8 cellular contexts compared by ENCODE assay signal in the genomic region with DNA sequence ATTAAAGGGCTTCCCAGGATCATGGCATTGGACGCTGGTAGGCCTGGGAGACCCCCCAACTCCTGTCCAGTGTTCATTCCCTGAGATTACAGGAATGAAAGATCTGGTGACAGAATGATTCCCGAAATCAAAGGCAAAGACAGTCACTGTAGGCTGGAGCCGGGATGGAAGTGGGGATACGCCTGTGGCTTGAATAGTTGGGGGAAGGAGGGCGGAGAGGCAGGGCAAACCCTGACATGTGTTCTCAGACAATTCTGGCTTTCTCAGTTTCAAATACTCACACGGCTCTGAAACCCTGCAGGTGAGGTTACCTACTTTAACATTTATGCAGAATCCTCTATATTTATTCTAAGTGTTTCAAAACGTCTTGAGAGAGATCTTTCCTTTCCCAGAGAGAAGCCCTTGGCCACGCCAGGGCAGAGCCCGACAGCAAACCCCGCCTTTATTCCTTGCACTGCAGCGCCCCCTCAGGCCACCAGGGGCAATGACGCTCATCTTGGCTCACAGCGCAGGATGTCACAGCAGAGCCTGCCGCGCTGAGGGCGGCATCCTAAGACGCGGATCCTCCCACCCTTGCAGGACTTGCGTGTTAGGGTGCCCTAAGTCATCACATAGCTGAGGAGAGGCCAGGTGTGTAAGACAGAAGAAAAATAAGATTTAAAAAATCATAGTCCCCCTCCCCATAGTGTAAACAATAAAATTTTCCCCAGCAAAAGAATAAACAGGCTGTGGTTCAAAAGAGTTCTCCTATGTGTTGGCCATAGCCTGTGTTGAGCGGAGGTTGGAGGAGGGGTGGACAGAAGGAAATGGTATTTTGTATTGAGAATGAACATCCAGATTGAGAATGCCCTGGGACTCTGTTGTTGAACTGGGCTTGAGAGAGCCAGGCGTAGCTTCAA.
DNase-seq lines count a peak whose midpoint lies in the region; ATAC-seq and TF ChIP-seq lines count a peak whose summit lies in the region.

No MANE protein-coding gene starts in this region.

- DNase-seq in DMS153 treated with DMSO at 0.1 percent for 48 hours (lab: John Stamatoyannopoulos, UW; ENCODE audit: unreplicated experiment) (peak; percentile 76), NCI-H82 treated with DMSO at 0.1 percent for 48 hours (lab: John Stamatoyannopoulos, UW; ENCODE audit: unreplicated experiment) (peak; percentile 21), adrenal gland (peak; percentile 60 to 89 (median 76)), right cardiac atrium (peak; percentile 80 to 92 (median 91)), sciatic nerve (ENCODE audit: low spot score) (peak; percentile 93), activated gamma-delta T cell treated with Interleukin-2 at 50 U/mL for 16 hours (no peak)

- intact Hi-C loops in adrenal gland (cut with DNase I) = loop anchor here in 1 of 2 donors (5.0 to 10.0 kb wide), 2 partner anchors 257 to 549 kb away; no protein-coding TSS in a partner anchor
- intact Hi-C loops in right cardiac atrium (cut with DNase I) = loop anchor here in 3 of 4 donors (10.0 kb wide), 4 partner anchors 249 to 559 kb away; partner anchors contain the start of gene NTRK2 (in 1 of the 3)
- intact Hi-C loops in sciatic nerve (cut with DNase I) = no loop called here

- H3K9me3 ChIP-seq in adrenal gland (replicated peaks in 1 of 3) (no peaks in the 10 kb centered on the region), right cardiac atrium (ENCODE audit: control insufficient read depth, low read length) (no peaks in the 10 kb centered on the region)

- TF ChIP-seq POLR2A in adrenal gland (IDR thresholded peaks at IDR 0.05) = no peak

- H3K27ac ChIP-seq in adrenal gland (no peak overlapping the region), right cardiac atrium (ENCODE audit: low read length) (no peak overlapping the region)

- H3K36me3 ChIP-seq in adrenal gland (replicated peaks in 1 of 2) = no peaks in the 10 kb centered on the region

- WGBS in adrenal gland, 4 donors = 26 to 34% (median 27%) methylated on average over 15 to 21 of the region's 21 CpGs
- WGBS in right cardiac atrium = 28% methylated on average over 21 of the region's 21 CpGs

- H3K27me3 ChIP-seq in adrenal gland = no peaks in the 10 kb centered on the region
- no peaks in the 10 kb centered on the region for H3K27me3 ChIP-seq in right cardiac atrium (ENCODE audit: control insufficient read depth, insufficient read depth)

- H3K4me1 ChIP-seq in adrenal gland (replicated peaks in 1 of 2) = no peaks in the 10 kb centered on the region
- H3K4me1 ChIP-seq in right cardiac atrium (ENCODE audit: control insufficient read depth, insufficient read depth, low read length) = peaks cover 2% of the 10 kb centered on the region

- peak; percentile 93 for ATAC-seq in GM19397 (IDR thresholded peaks at IDR 0.05; ENCODE audit: unreplicated experiment)
- ATAC-seq in HG03442 (IDR thresholded peaks at IDR 0.05; ENCODE audit: unreplicated experiment) = peak; percentile 95
- peak; percentile 90 to 93 for ATAC-seq in right cardiac atrium
- peak; percentile 98 for ATAC-seq in sciatic nerve

- no peak overlapping the region for H3K4me3 ChIP-seq in adrenal gland
- H3K4me3 ChIP-seq in right cardiac atrium (ENCODE audit: low read length) = no peak overlapping the region

- TF ChIP-seq CTCF in adrenal gland (IDR thresholded peaks at IDR 0.05) = peak; percentile 77 to 94 (median 86)
